Comparison of ENCODE assay signal across 9 cellular contexts in the genomic region with DNA sequence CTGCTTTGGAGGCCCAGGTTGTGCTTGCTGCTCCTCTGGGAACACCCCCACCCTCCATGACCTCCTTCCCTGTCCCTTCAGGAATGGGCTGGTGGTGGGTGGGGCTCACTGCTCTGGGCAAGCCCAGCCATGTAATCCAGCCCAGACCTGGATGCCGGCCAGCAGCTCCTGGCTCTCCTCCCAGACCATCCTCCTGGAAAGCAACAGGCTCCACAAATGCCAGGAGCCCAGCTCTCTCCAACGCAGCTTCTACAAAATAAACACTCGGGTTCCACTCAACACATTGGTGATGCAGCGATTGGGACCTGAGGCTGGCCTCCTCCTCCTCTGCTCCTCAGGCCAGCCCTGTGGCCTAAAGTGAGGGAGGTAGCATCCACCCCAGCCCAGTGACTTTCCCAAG. TPM values are rescaled to one million over a fixed set of nuclear protein-coding genes. Genes with fewer than 3 reads are reported as not detected.
"Had no signal": no experiment of that assay in that cellular context is flagged by ENCODE, and none has a peak within 500 bp of the region (broad histone marks: within the 10 kb centered on the region; RNA-seq: fewer than 3 reads in every experiment).

No MANE protein-coding gene starts in this region.

RNA-seq across cellular contexts. Expression of a gene that starts 30.9 kb away (rescaled TPM):
- total RNA-seq: activated naive CD4-positive, alpha-beta T cell treated with anti-CD3 and anti-CD28 coated beads for 36 hours; T-helper 1 cell treated with Interleukin-12 subunit alpha and Interleukin-12 subunit beta and Interleukin-4 antibody, amounts not matched to agents 30 ng/mL and 1 ng/mL, for 36 hours had no signal

RNA-seq across cellular contexts. Expression of a gene that starts 40.6 kb away (rescaled TPM):
- total RNA-seq: activated CD4-positive, alpha-beta memory T cell treated with anti-CD3 and anti-CD28 coated beads, Interleukin-2, amount 10 ng/mL, durations not matched to agents 7 days and 5 days; activated CD4-positive, alpha-beta T cell treated with anti-CD3 and anti-CD28 coated beads for 36 hours; activated CD8-positive, alpha-beta memory T cell treated with anti-CD3 and anti-CD28 coated beads for 36 hours; activated naive CD4-positive, alpha-beta T cell treated with anti-CD3 and anti-CD28 coated beads for 36 hours; activated T-helper 17 cell treated with anti-CD3 and anti-CD28 coated beads, Interleukin-2, amount 50 U/mL, for 72 hours; LHCN-M2; M059J; T-helper 1 cell treated with Interleukin-12 subunit alpha and Interleukin-12 subunit beta and Interleukin-4 antibody, amounts not matched to agents 30 ng/mL and 1 ng/mL, for 36 hours had no signal
- polyA plus RNA-seq: SK-N-SH had no signal
